ENCODE assay signal across 21 cellular contexts in genomic region chr14:55756078-55756477, GRCh38.
DNase-seq lines count a peak whose midpoint lies in the region; ATAC-seq, FAIRE-seq and TF ChIP-seq lines count a peak whose summit lies in the region.
"Had no signal": no experiment of that assay in that cellular context is flagged by ENCODE, and none has a peak within 500 bp of the region (broad histone marks: within the 10 kb centered on the region; RNA-seq: fewer than 3 reads in every experiment).

No MANE protein-coding gene starts in this region.

- no peak for FAIRE-seq in H1 (lab: Jason Lieb, UNC)
- FAIRE-seq: GM12891, GM19239 had no signal

- H2BK12ac ChIP-seq in H1 (ENCODE audit: low read depth, low read length): peak overlapping the region; percentile 40; the same call in 1 of the 2 replicates

- intact Hi-C loops in left cardiac atrium (cut with DNase I): no loop called here

- H2BK15ac ChIP-seq in H1 (ENCODE audit: low read length): 0 out of 2 replicates have a peak overlapping the region, but pooled peaks have one; percentile 24

- H3K79me2 ChIP-seq in H1 (ENCODE audit: control insufficient read depth in 1 of 2, insufficient read depth in 2 of 2, low read length in 2 of 2): no peaks in the 10 kb centered on the region

- no peak overlapping the region for H3K4ac ChIP-seq in H1 (replicated peaks; ENCODE audit: insufficient read length, low read depth, low read length)

- H3K27ac ChIP-seq in cardiac muscle cell (peak overlapping the region; percentile 19), H1 (ENCODE audit: low read depth, low read length) (no peak overlapping the region)
- H3K27ac ChIP-seq: SJSA1 had no signal

- no peak overlapping the region for H3K23ac ChIP-seq in H1 (ENCODE audit: insufficient read length)

- H2AK5ac ChIP-seq in H1 (ENCODE audit: low read depth, low read length): no peak overlapping the region

- no peaks in the 10 kb centered on the region for H4K20me1 ChIP-seq in H1 (replicated peaks in 1 of 2; ENCODE audit: control insufficient read depth in 1 of 2, insufficient read depth in 2 of 2, low read length in 2 of 2)

- no peak for TF ChIP-seq RAD21 in H1 (IDR thresholded peaks at IDR 0.05 in 1 of 2, conservative IDR thresholded peaks at IDR 0.05 in 1 of 2; ENCODE audit: low read depth in 2 of 2, low read length in 2 of 2)

- H3K36me3 ChIP-seq in cardiac muscle cell (no peaks in the 10 kb centered on the region), H1 (ENCODE audit: control insufficient read depth in 2 of 4, insufficient read depth in 4 of 4, low read length in 3 of 4) (no peaks in the 10 kb centered on the region)
- H3K36me3 ChIP-seq: SJSA1 had no signal

- no peak overlapping the region for H3K14ac ChIP-seq in H1 (ENCODE audit: insufficient read length)

- H2BK120ac ChIP-seq in H1 (replicated peaks; ENCODE audit: low read depth, low read length): no peak overlapping the region

- no peak overlapping the region for H4K8ac ChIP-seq in H1 (ENCODE audit: extremely low read depth, insufficient read depth, low read length)

- no peak overlapping the region for H2AFZ ChIP-seq in H1 (ENCODE audit: low read length)

- H3K79me1 ChIP-seq in H1 (ENCODE audit: low read depth, low read length): no peaks in the 10 kb centered on the region

- ATAC-seq in left cardiac atrium (no peak), HG03354 (IDR thresholded peaks at IDR 0.05; ENCODE audit: poor library complexity, severe bottlenecking, unreplicated experiment) (no peak)

- no peak for TF ChIP-seq EP300 in H1 (IDR thresholded peaks at IDR 0.05; ENCODE audit: borderline replicate concordance in 1 of 2, low read depth in 2 of 2, low read length in 2 of 2)

- CTCF ChIA-PET in H1 (lab: Charles Lee; ENCODE audit: partially characterized antibody): interaction anchor here (1.0 to 4.5 kb wide), 2 partner anchors 8 to 23 kb away, joined by 3 to 20 read pairs; no protein-coding TSS in a partner anchor

- POLR2A ChIA-PET in H1 (lab: Charles Lee; ENCODE audit: partially characterized antibody): no interaction called here

- H3K4me3 ChIP-seq in cardiac muscle cell (no peak overlapping the region), H1 (ENCODE audit: extremely low read depth in 1 of 4, insufficient read depth in 2 of 4, low read depth in 3 of 4, low read length in 4 of 4) (no peak overlapping the region), foreskin fibroblast (ENCODE audit: low read depth in 1 of 2, low read length in 2 of 2) (no peak overlapping the region)
- H3K4me3 ChIP-seq: SJSA1 had no signal

- TF ChIP-seq CTCF in cardiac muscle cell (IDR thresholded peaks at IDR 0.05; ENCODE audit: low read depth, low read length) (no peak), H1 (IDR thresholded peaks at IDR 0.05; ENCODE audit: control extremely low read depth in 1 of 3, insufficient read depth in 1 of 3, low read depth in 1 of 3, low read length in 3 of 3) (no peak), foreskin fibroblast (IDR thresholded peaks at IDR 0.05; ENCODE audit: low read depth, low read length) (no peak)

- no peak overlapping the region for H3K18ac ChIP-seq in H1 (ENCODE audit: extremely low read depth, low read length)

- H3K4me1 ChIP-seq in cardiac muscle cell (ENCODE audit: low read depth) (peaks cover 18% of the 10 kb centered on the region), H1 (replicated peaks in 1 of 4; ENCODE audit: control insufficient read depth in 3 of 4, insufficient read depth in 4 of 4, low read length in 3 of 4) (peaks cover 0 to 10% (median 4%) of the 10 kb centered on the region in 4 experiments; a peak in 4 of 7 replicates)

- H2BK5ac ChIP-seq in H1 (ENCODE audit: low read depth, low read length): peak overlapping the region; percentile 2; the same call in 1 of the 2 replicates

- DNase-seq in cardiac muscle cell (ENCODE audit: low read depth in 1 of 2, low spot score in 1 of 2) (no peak), left cardiac atrium (no peak), NCI-H187 treated with DMSO at 0.1 percent for 48 hours (lab: John Stamatoyannopoulos, UW) (peak; percentile 59), H1 (ENCODE audit: low read depth in 1 of 2, low spot score in 2 of 2) (no peak), foreskin fibroblast (no peak)
- no peak for DNase-seq in effector CD4-positive, alpha-beta T cell
- DNase-seq in activated CD4-positive, CD25-positive, alpha-beta regulatory T cell treated with anti-CD3 and anti-CD28 coated beads, Interleukin-2, amount 50 U/mL, for 72 hours: no peak
- DNase-seq: DMS53, GF-D8, H7, KG1, NCI-H1048, NCI-H1694, NCI-H2227 treated with DMSO at 0.1 percent for 48 hours, NCI-H526 treated with DMSO at 0.1 percent for 48 hours, Right ventricle myocardium superior, RPMI8226 had no signal

- H3K9me3 ChIP-seq in cardiac muscle cell (ENCODE audit: low read depth): no peaks in the 10 kb centered on the region
- H3K9me3 ChIP-seq in H1 (ENCODE audit: insufficient read depth in 2 of 2, low read depth in 1 of 2, low read length in 1 of 2): no peaks in the 10 kb centered on the region
- H3K9me3 ChIP-seq: SJSA1 had no signal

- no peak for TF ChIP-seq POLR2A in H1 (IDR thresholded peaks at IDR 0.05; ENCODE audit: control extremely low read depth in 1 of 2, low read depth in 2 of 2, low read length in 2 of 2)

- H3K27me3 ChIP-seq in cardiac muscle cell (no peaks in the 10 kb centered on the region), H1 (replicated peaks in 1 of 4; ENCODE audit: control insufficient read depth in 3 of 4, extremely low read depth in 1 of 4, insufficient read depth in 3 of 4, low read length in 3 of 4) (no peaks in the 10 kb centered on the region)
- H3K27me3 ChIP-seq: SJSA1 had no signal

- H3K9ac ChIP-seq in H1 (replicated peaks in 1 of 4; ENCODE audit: extremely low read depth in 1 of 4, low read depth in 3 of 4, low read length in 3 of 4): no peak overlapping the region

- H3K4me2 ChIP-seq in H1 (ENCODE audit: insufficient read depth in 1 of 2, low read depth in 2 of 2, low read length in 2 of 2): no peak overlapping the region

- no peaks in the 10 kb centered on the region; the same call in 1 of the 2 replicates for H3K23me2 ChIP-seq in H1 (ENCODE audit: low read depth, low read length)

- no peak overlapping the region for H2BK20ac ChIP-seq in H1 (ENCODE audit: low read length)

- H4K5ac ChIP-seq in H1 (ENCODE audit: insufficient read length, low read depth, low read length): no peak overlapping the region

- H3K56ac ChIP-seq in H1 (replicated peaks; ENCODE audit: insufficient read length, low read depth, low read length): no peak overlapping the region

- no peak overlapping the region for H4K91ac ChIP-seq in H1 (replicated peaks; ENCODE audit: insufficient read length, low read length)

TF ChIP-seq in H1, 55 proteins besides CTCF, POLR2A, EP300 and RAD21 (continues in another document):
- TF ChIP-seq POLR2AphosphoS5 (IDR thresholded peaks at IDR 0.05; ENCODE audit: low read depth, low read length): no peak
